Comparison of ENCODE assay signal across 10 cellular contexts in the genomic region with DNA sequence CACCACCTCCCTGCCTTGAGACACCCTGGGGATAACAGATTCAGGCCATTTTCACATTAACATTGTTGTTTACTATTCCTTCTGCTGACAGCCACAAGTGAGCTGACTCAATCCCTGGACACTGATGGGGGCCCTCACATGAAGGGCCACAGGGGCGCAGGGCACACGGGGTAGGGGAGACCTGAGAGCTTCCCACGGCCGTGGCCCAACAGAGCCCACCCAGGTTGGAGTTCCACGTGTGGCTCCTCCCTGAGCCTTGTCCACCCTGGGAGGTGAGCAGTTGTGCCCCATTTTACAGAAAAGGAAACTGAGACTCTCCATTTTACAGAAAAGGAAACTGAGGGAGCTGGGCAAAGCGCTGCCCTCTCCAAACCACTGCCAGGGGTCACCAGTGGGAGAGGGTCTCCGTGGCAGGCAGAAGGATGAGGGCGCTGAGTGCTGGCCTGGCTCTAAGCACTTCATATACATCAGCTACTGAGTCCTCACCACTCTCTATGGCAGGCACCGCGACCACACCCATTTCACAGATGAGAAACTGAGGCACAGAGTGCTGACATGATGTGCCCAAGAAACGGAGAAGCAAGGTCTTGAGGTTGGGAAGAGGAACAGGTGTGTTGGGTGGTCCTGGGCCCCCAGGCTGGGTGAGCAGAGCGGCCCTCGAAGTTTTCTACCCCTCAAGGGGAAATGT. TPM values are rescaled to one million over a fixed set of nuclear protein-coding genes. Genes with fewer than 3 reads are reported as not detected.
DNase-seq lines count a peak whose midpoint lies in the region; ATAC-seq and TF ChIP-seq lines count a peak whose summit lies in the region.
"Had no signal": no experiment of that assay in that cellular context is flagged by ENCODE, and none has a peak within 500 bp of the region (broad histone marks: within the 10 kb centered on the region; RNA-seq: fewer than 3 reads in every experiment).

No MANE protein-coding gene starts in this region.

- H3K27me3 ChIP-seq in GM23338 (ENCODE audit: insufficient read depth) = peaks cover 9% of the 10 kb centered on the region
- H3K27me3 ChIP-seq in MG63 = no peaks in the 10 kb centered on the region

- peak overlapping the region; percentile 92 for H3K4me3 Mint-ChIP-seq in activated naive CD8-positive, alpha-beta T cell
- H3K4me3 Mint-ChIP-seq in immature natural killer cell = peak overlapping the region; percentile 26 to 64 (median 46)
- H3K4me3 Mint-ChIP-seq in stimulated activated naive B cell treated with anti-CD40 and anti-IgM and Interleukin-4, amounts not matched to agents 10 μg/mL and 1 μg/mL and 100 μg/mL, for 72 hours = peak overlapping the region; percentile 94 to 96
- no peak overlapping the region for H3K4me3 Mint-ChIP-seq in chondrocyte (ENCODE audit: unreplicated experiment)
- H3K4me3 Mint-ChIP-seq in GM23338 = no peak overlapping the region; the same call in 2 of the 3 replicates

- H3K9me3 ChIP-seq in MG63 = no peaks in the 10 kb centered on the region

- no peaks in the 10 kb centered on the region for H3K9me3 Mint-ChIP-seq in activated naive CD8-positive, alpha-beta T cell (ENCODE audit: low read depth)
- H3K9me3 Mint-ChIP-seq in immature natural killer cell (no peaks in the 10 kb centered on the region), chondrocyte (ENCODE audit: low read depth) (no peaks in the 10 kb centered on the region), GM23338 (no peaks in the 10 kb centered on the region)
- no peaks in the 10 kb centered on the region for H3K9me3 Mint-ChIP-seq in stimulated activated naive B cell treated with anti-CD40 and anti-IgM and Interleukin-4, amounts not matched to agents 10 μg/mL and 1 μg/mL and 100 μg/mL, for 72 hours

- DNase-seq in LNCaP clone FGC (ENCODE audit: low read depth) (no peak), immature natural killer cell (no peak), chondrocyte (ENCODE audit: low spot score) (no peak), GM23338 (ENCODE audit: low spot score) (no peak), SW480 (ENCODE audit: low spot score) (no peak), MG63 (no peak)
- no peak for DNase-seq in stimulated activated naive B cell treated with anti-CD40 and anti-IgM and Interleukin-4, amounts not matched to agents 10 μg/mL and 1 μg/mL and 100 μg/mL, for 72 hours
- DNase-seq: MM.1S; stimulated activated naive CD4-positive, alpha-beta T cell had no signal

- H3K27ac Mint-ChIP-seq in activated naive CD8-positive, alpha-beta T cell = peak overlapping the region; percentile 55
- H3K27ac Mint-ChIP-seq in immature natural killer cell (peak overlapping the region in 4 of 6 donors; percentile 19 to 94 (median 36)), chondrocyte (ENCODE audit: unreplicated experiment) (no peak overlapping the region), GM23338 (no peak overlapping the region)
- H3K27ac Mint-ChIP-seq in stimulated activated naive B cell treated with anti-CD40 and anti-IgM and Interleukin-4, amounts not matched to agents 10 μg/mL and 1 μg/mL and 100 μg/mL, for 72 hours = peak overlapping the region; percentile 67

- H3K4me3 ChIP-seq in LNCaP clone FGC (ENCODE audit: low read depth, low read length) (peak overlapping the region; percentile 74; the same call in 1 of the 2 replicates), GM23338 (no peak overlapping the region), MG63 (no peak overlapping the region)

- TF ChIP-seq CTCF in LNCaP clone FGC (IDR thresholded peaks at IDR 0.05; ENCODE audit: control insufficient read depth, extremely low read depth, insufficient read depth) (no peak), chondrocyte (IDR thresholded peaks at IDR 0.05) (no peak), GM23338 (conservative IDR thresholded peaks at IDR 0.05; ENCODE audit: low read depth in 2 of 2) (no peak)

- H3K36me3 ChIP-seq in GM23338 (ENCODE audit: insufficient read depth) (no peaks in the 10 kb centered on the region), MG63 (peaks cover 5% of the 10 kb centered on the region; the same call in 1 of the 2 replicates)

- no peak for ATAC-seq in stimulated activated naive B cell treated with anti-CD40 and anti-IgM and Interleukin-4, amounts not matched to agents 10 μg/mL and 1 μg/mL and 100 μg/mL, for 72 hours (replicated peaks)
- ATAC-seq in GM23338 = no peak

- H3K4me2 ChIP-seq in GM23338 = no peak overlapping the region; the same call in 1 of the 2 replicates

- H2AFZ ChIP-seq in GM23338 = no peak overlapping the region

- 0 out of 2 replicates have a peak, but pooled peaks cover 6% of the 10 kb centered on the region for H3K79me2 ChIP-seq in GM23338 (replicated peaks; ENCODE audit: insufficient read depth)

- no peaks in the 10 kb centered on the region for H3K9me2 ChIP-seq in GM23338 (ENCODE audit: insufficient read depth)

- no peak overlapping the region for H3K27ac ChIP-seq in GM23338 (ENCODE audit: low read depth)

- no peaks in the 10 kb centered on the region for H3K36me3 Mint-ChIP-seq in activated naive CD8-positive, alpha-beta T cell
- no peaks in the 10 kb centered on the region for H3K36me3 Mint-ChIP-seq in immature natural killer cell
- H3K36me3 Mint-ChIP-seq in stimulated activated naive B cell treated with anti-CD40 and anti-IgM and Interleukin-4, amounts not matched to agents 10 μg/mL and 1 μg/mL and 100 μg/mL, for 72 hours = peaks cover 29 to 49% of the 10 kb centered on the region in 2 donors
- no peaks in the 10 kb centered on the region for H3K36me3 Mint-ChIP-seq in chondrocyte (ENCODE audit: low read depth)
- no peaks in the 10 kb centered on the region for H3K36me3 Mint-ChIP-seq in GM23338 (ENCODE audit: low read depth)

- H4K20me1 ChIP-seq in GM23338 (replicated peaks; ENCODE audit: insufficient read depth) = 0 out of 2 replicates have a peak, but pooled peaks cover 8% of the 10 kb centered on the region

- peaks cover 16% of the 10 kb centered on the region for H3K4me1 ChIP-seq in GM23338 (ENCODE audit: insufficient read depth)

- peaks cover 64% of the 10 kb centered on the region for H3K4me1 Mint-ChIP-seq in activated naive CD8-positive, alpha-beta T cell (ENCODE audit: low read depth)
- peaks cover 33 to 40% of the 10 kb centered on the region in 2 donors for H3K4me1 Mint-ChIP-seq in immature natural killer cell
- H3K4me1 Mint-ChIP-seq in stimulated activated naive B cell treated with anti-CD40 and anti-IgM and Interleukin-4, amounts not matched to agents 10 μg/mL and 1 μg/mL and 100 μg/mL, for 72 hours = peaks cover 56 to 91% of the 10 kb centered on the region in 2 donors
- H3K4me1 Mint-ChIP-seq in chondrocyte (ENCODE audit: low read depth) = peaks cover 66% of the 10 kb centered on the region
- H3K4me1 Mint-ChIP-seq in GM23338 = peaks cover 39% of the 10 kb centered on the region

- H3F3A ChIP-seq in GM23338 (replicated peaks; ENCODE audit: low read depth) = no peaks in the 10 kb centered on the region

- no peaks in the 10 kb centered on the region for H3K27me3 Mint-ChIP-seq in activated naive CD8-positive, alpha-beta T cell
- H3K27me3 Mint-ChIP-seq in immature natural killer cell (ENCODE audit: low read depth in 3 of 3) (peaks cover 7 to 15% (median 13%) of the 10 kb centered on the region in 3 donors), chondrocyte (ENCODE audit: low read depth) (no peaks in the 10 kb centered on the region), GM23338 (ENCODE audit: insufficient read depth, low read depth, poor library complexity) (peaks cover 21% of the 10 kb centered on the region)
- no peaks in the 10 kb centered on the region for H3K27me3 Mint-ChIP-seq in stimulated activated naive B cell treated with anti-CD40 and anti-IgM and Interleukin-4, amounts not matched to agents 10 μg/mL and 1 μg/mL and 100 μg/mL, for 72 hours

TF ChIP-seq in GM23338, 12 proteins besides CTCF, POLR2A, EP300 and RAD21 (continues in another document):
- TF ChIP-seq EZH2phosphoT487 (IDR thresholded peaks at IDR 0.05; ENCODE audit: unreplicated experiment) (no peak), NANOG (IDR thresholded peaks at IDR 0.05; ENCODE audit: borderline replicate concordance) (no peak), CREB1 (CRISPR knock-in tag; IDR thresholded peaks at IDR 0.05; ENCODE audit: low read depth) (no peak)

RNA-seq across cellular contexts. Expression of gene NINJ1, which starts 2.3 kb away (rescaled TPM):
- polyA plus RNA-seq in immature natural killer cell (10 to 100 TPM; 51.3 to 91.0 (median 54.0) TPM), GM23338 (2016; fragmentation: Nextera tagmentation; extraction: Ambion mirVana) (33.3 and 36.3 TPM in 2 replicates)
- 31.5 to 35.4 TPM (median 33.6 TPM) in 3 replicates for total RNA-seq in chondrocyte
- total RNA-seq in GM23338 (2014; rRNA removed; shearing (Covaris generic)) = 31.2 and 39.7 TPM in 2 replicates
- 22.5 and 71.0 TPM in 2 replicates for total RNA-seq in MG63 (2014; rRNA removed; shearing (Covaris generic); ENCODE audit: low replicate concordance)

RNA-seq across cellular contexts. Expression of gene CARD19, which starts 35.7 kb away (rescaled TPM):
- polyA plus RNA-seq in immature natural killer cell (100 to 1,000 TPM in 1 of 3 donors, 10 to 100 TPM in 2; 55.1 to 105 (median 78.8) TPM), GM23338 (2016; fragmentation: Nextera tagmentation; extraction: Ambion mirVana) (48.3 and 48.9 TPM in 2 replicates)
- 28.3 to 41.7 TPM (median 40.5 TPM) in 3 replicates for total RNA-seq in chondrocyte
- 24.7 and 36.8 TPM in 2 replicates for total RNA-seq in GM23338 (2014; rRNA removed; shearing (Covaris generic))
- total RNA-seq in MG63 (2014; rRNA removed; shearing (Covaris generic); ENCODE audit: low replicate concordance) = 77.4 and 103 TPM in 2 replicates

RNA-seq across cellular contexts. Expression of gene WNK2, which starts 52.2 kb away (rescaled TPM):
- not detected for polyA plus RNA-seq in immature natural killer cell
- total RNA-seq in chondrocyte = 0.44 to 3.3 TPM (median 2.3 TPM) in 3 replicates
- 93.4 and 102 TPM in 2 replicates for total RNA-seq in GM23338 (2014; rRNA removed; shearing (Covaris generic))
- 56.4 and 61.7 TPM in 2 replicates for polyA plus RNA-seq in GM23338 (2016; fragmentation: Nextera tagmentation; extraction: Ambion mirVana)
- 0.17 and 1.1 TPM in 2 replicates for total RNA-seq in MG63 (2014; rRNA removed; shearing (Covaris generic); ENCODE audit: low replicate concordance)

Comparison
In these comparisons a context has a peak if more than half of its experiments do, and no peak if none do; other contexts are left out.
1. H3K27ac Mint-ChIP-seq: peak in activated naive CD8-positive, alpha-beta T cell (single experiment), immature natural killer cell (4 of 6) and stimulated activated naive B cell treated with anti-CD40 and anti-IgM and Interleukin-4, amounts not matched to agents 10 μg/mL and 1 μg/mL and 100 μg/mL, for 72 hours (single experiment); none in chondrocyte (single experiment) and GM23338 (single experiment).
2. H3K4me3 Mint-ChIP-seq: peak in activated naive CD8-positive, alpha-beta T cell (single experiment), immature natural killer cell (5 of 5) and stimulated activated naive B cell treated with anti-CD40 and anti-IgM and Interleukin-4, amounts not matched to agents 10 μg/mL and 1 μg/mL and 100 μg/mL, for 72 hours (2 of 2); none in chondrocyte (single experiment) and GM23338 (single experiment).
3. RNA of gene WNK2, which starts 52.2 kb away (total RNA-seq): 93.4 to 102 TPM in GM23338; 0.44 to 3.3 TPM in chondrocyte and 0.17 to 1.1 TPM in MG63; every median in the first group is over 10 times any median in the second.